16 cellular contexts compared by ENCODE assay signal in genomic region chr2:98571121-98571701, GRCh38. TPM values are rescaled to one million over a fixed set of nuclear protein-coding genes. Genes with fewer than 3 reads are reported as not detected.
DNase-seq lines count a peak whose midpoint lies in the region; ATAC-seq and TF ChIP-seq lines count a peak whose summit lies in the region.
"Had no signal": no experiment of that assay in that cellular context is flagged by ENCODE, and none has a peak within 500 bp of the region (broad histone marks: within the 10 kb centered on the region; RNA-seq: fewer than 3 reads in every experiment).

No MANE protein-coding gene starts in this region.

- no peak for ATAC-seq in activated T-cell treated with anti-CD3 and anti-CD28 coated beads, Interleukin-2, amount 50 U/mL, for 4 hours
- ATAC-seq in natural killer cell treated with Interleukin-12 subunit alpha and Interleukin-12 subunit beta and Interleukin-15 and Interleukin-18, amount 100 ng/mL, for 72 hours: peak in 1 of 2 donors; percentile 3
- no peak for ATAC-seq in natural killer cell
- peak; percentile 41 for ATAC-seq in left colon
- ATAC-seq in stimulated activated effector memory CD8-positive, alpha-beta T cell treated with anti-CD3 and anti-CD28 coated beads, Interleukin-12 subunit alpha, Interleukin-12 subunit beta, amount 100 ng/mL, for 72 hours: no peak
- ATAC-seq in left lobe of liver: no peak

- no peak overlapping the region for H3K4me3 Mint-ChIP-seq in activated T-cell treated with anti-CD3 and anti-CD28 coated beads, Interleukin-2, amount 50 U/mL, for 24 hours
- H3K4me3 Mint-ChIP-seq in activated T-cell treated with anti-CD3 and anti-CD28 coated beads, Interleukin-2, amount 50 U/mL, for 4 hours: no peak overlapping the region
- no peak overlapping the region for H3K4me3 Mint-ChIP-seq in natural killer cell treated with Interleukin-12 subunit alpha and Interleukin-12 subunit beta and Interleukin-15 and Interleukin-18, amount 100 ng/mL, for 72 hours
- H3K4me3 Mint-ChIP-seq in natural killer cell: no peak overlapping the region
- H3K4me3 Mint-ChIP-seq in stimulated activated effector memory CD8-positive, alpha-beta T cell treated with anti-CD3 and anti-CD28 coated beads, Interleukin-12 subunit alpha, Interleukin-12 subunit beta, amount 100 ng/mL, for 72 hours: no peak overlapping the region
- H3K4me3 Mint-ChIP-seq: CD14-positive monocyte had no signal

- no peaks in the 10 kb centered on the region for H3K4me1 Mint-ChIP-seq in activated T-cell treated with anti-CD3 and anti-CD28 coated beads, Interleukin-2, amount 50 U/mL, for 24 hours (ENCODE audit: low read depth)
- no peaks in the 10 kb centered on the region for H3K4me1 Mint-ChIP-seq in activated T-cell treated with anti-CD3 and anti-CD28 coated beads, Interleukin-2, amount 50 U/mL, for 4 hours (ENCODE audit: low read depth)
- peaks cover 14 to 16% of the 10 kb centered on the region in 2 donors for H3K4me1 Mint-ChIP-seq in natural killer cell treated with Interleukin-12 subunit alpha and Interleukin-12 subunit beta and Interleukin-15 and Interleukin-18, amount 100 ng/mL, for 72 hours (ENCODE audit: low read depth in 2 of 2)
- peaks cover 12 to 23% of the 10 kb centered on the region in 2 donors for H3K4me1 Mint-ChIP-seq in natural killer cell
- H3K4me1 Mint-ChIP-seq in stimulated activated effector memory CD8-positive, alpha-beta T cell treated with anti-CD3 and anti-CD28 coated beads, Interleukin-12 subunit alpha, Interleukin-12 subunit beta, amount 100 ng/mL, for 72 hours: peaks cover 25% of the 10 kb centered on the region
- H3K4me1 Mint-ChIP-seq: CD14-positive monocyte had no signal

- no peaks in the 10 kb centered on the region for H3K27me3 Mint-ChIP-seq in activated T-cell treated with anti-CD3 and anti-CD28 coated beads, Interleukin-2, amount 50 U/mL, for 24 hours
- H3K27me3 Mint-ChIP-seq in activated T-cell treated with anti-CD3 and anti-CD28 coated beads, Interleukin-2, amount 50 U/mL, for 4 hours (ENCODE audit: low read depth): no peaks in the 10 kb centered on the region
- no peaks in the 10 kb centered on the region for H3K27me3 Mint-ChIP-seq in natural killer cell treated with Interleukin-12 subunit alpha and Interleukin-12 subunit beta and Interleukin-15 and Interleukin-18, amount 100 ng/mL, for 72 hours
- H3K27me3 Mint-ChIP-seq in natural killer cell (ENCODE audit: low read depth in 2 of 2): no peaks in the 10 kb centered on the region
- H3K27me3 Mint-ChIP-seq: CD4-positive, alpha-beta memory T cell had no signal

- peaks cover 90% of the 10 kb centered on the region for H3K36me3 Mint-ChIP-seq in activated T-cell treated with anti-CD3 and anti-CD28 coated beads, Interleukin-2, amount 50 U/mL, for 24 hours (ENCODE audit: low read depth)
- peaks cover 40% of the 10 kb centered on the region for H3K36me3 Mint-ChIP-seq in activated T-cell treated with anti-CD3 and anti-CD28 coated beads, Interleukin-2, amount 50 U/mL, for 4 hours (ENCODE audit: insufficient read depth)
- peaks cover 7% of the 10 kb centered on the region for H3K36me3 Mint-ChIP-seq in natural killer cell treated with Interleukin-12 subunit alpha and Interleukin-12 subunit beta and Interleukin-15 and Interleukin-18, amount 100 ng/mL, for 72 hours
- peaks cover 18% of the 10 kb centered on the region for H3K36me3 Mint-ChIP-seq in natural killer cell
- peaks cover 83% of the 10 kb centered on the region for H3K36me3 Mint-ChIP-seq in stimulated activated effector memory CD8-positive, alpha-beta T cell treated with anti-CD3 and anti-CD28 coated beads, Interleukin-12 subunit alpha, Interleukin-12 subunit beta, amount 100 ng/mL, for 72 hours

- no peak for TF ChIP-seq CTCF in natural killer cell (IDR thresholded peaks at IDR 0.05)

- H3K9me3 Mint-ChIP-seq in activated T-cell treated with anti-CD3 and anti-CD28 coated beads, Interleukin-2, amount 50 U/mL, for 24 hours: no peaks in the 10 kb centered on the region
- H3K9me3 Mint-ChIP-seq in activated T-cell treated with anti-CD3 and anti-CD28 coated beads, Interleukin-2, amount 50 U/mL, for 4 hours: no peaks in the 10 kb centered on the region
- no peaks in the 10 kb centered on the region for H3K9me3 Mint-ChIP-seq in natural killer cell treated with Interleukin-12 subunit alpha and Interleukin-12 subunit beta and Interleukin-15 and Interleukin-18, amount 100 ng/mL, for 72 hours
- no peaks in the 10 kb centered on the region for H3K9me3 Mint-ChIP-seq in natural killer cell
- H3K9me3 Mint-ChIP-seq in stimulated activated effector memory CD8-positive, alpha-beta T cell treated with anti-CD3 and anti-CD28 coated beads, Interleukin-12 subunit alpha, Interleukin-12 subunit beta, amount 100 ng/mL, for 72 hours: no peaks in the 10 kb centered on the region
- H3K9me3 Mint-ChIP-seq: CD14-positive monocyte had no signal

- no peak for DNase-seq in activated T-cell treated with anti-CD3 and anti-CD28 coated beads, Interleukin-2, amount 50 U/mL, for 24 hours
- DNase-seq in activated T-cell treated with anti-CD3 and anti-CD28 coated beads, Interleukin-2, amount 50 U/mL, for 4 hours: no peak
- DNase-seq in natural killer cell treated with Interleukin-12 subunit alpha and Interleukin-12 subunit beta and Interleukin-15 and Interleukin-18, amount 100 ng/mL, for 72 hours (ENCODE audit: low spot score): peak; percentile 57
- DNase-seq in natural killer cell (no peak), left colon (no peak), NCI-H510A treated with DMSO at 0.1 percent for 48 hours (lab: John Stamatoyannopoulos, UW) (no peak), left lobe of liver (ENCODE audit: low spot score) (no peak)
- no peak for DNase-seq in stimulated activated effector memory CD8-positive, alpha-beta T cell treated with anti-CD3 and anti-CD28 coated beads, Interleukin-12 subunit alpha, Interleukin-12 subunit beta, amount 100 ng/mL, for 72 hours (ENCODE audit: low spot score in 2 of 2)
- DNase-seq: 8988T; CD4-positive, alpha-beta memory T cell; DMS153; DMS79; GDM1; GM23248; HCEC 1CT had no signal

- H3K27ac Mint-ChIP-seq in activated T-cell treated with anti-CD3 and anti-CD28 coated beads, Interleukin-2, amount 50 U/mL, for 24 hours: peak overlapping the region; percentile 37
- no peak overlapping the region for H3K27ac Mint-ChIP-seq in natural killer cell treated with Interleukin-12 subunit alpha and Interleukin-12 subunit beta and Interleukin-15 and Interleukin-18, amount 100 ng/mL, for 72 hours
- peak overlapping the region in 1 of 2 donors; percentile 84 for H3K27ac Mint-ChIP-seq in natural killer cell
- peak overlapping the region; percentile 88 for H3K27ac Mint-ChIP-seq in stimulated activated effector memory CD8-positive, alpha-beta T cell treated with anti-CD3 and anti-CD28 coated beads, Interleukin-12 subunit alpha, Interleukin-12 subunit beta, amount 100 ng/mL, for 72 hours

- intact Hi-C loops in natural killer cell (cut with micrococcal nuclease): no loop called here
- intact Hi-C loops in left colon (cut with DNase I, micrococcal nuclease): no loop called here

RNA-seq across cellular contexts. Expression of gene COA5, which starts 37.1 kb away (rescaled TPM):
- 10 to 100 TPM; 14.5 to 17.6 (median 15.9) TPM for total RNA-seq in activated T-cell treated with anti-CD3 and anti-CD28 coated beads, Interleukin-2, amount 50 U/mL, for 4 hours
- 10 to 100 TPM; 16.6 to 21.4 TPM for total RNA-seq in natural killer cell treated with Interleukin-12 subunit alpha and Interleukin-12 subunit beta and Interleukin-15 and Interleukin-18, amount 100 ng/mL, for 72 hours
- total RNA-seq in natural killer cell: 10 to 100 TPM; 27.4 to 39.6 (median 36.1) TPM
- 10 to 100 TPM; 20.3 to 23.6 TPM for total RNA-seq in left colon
- total RNA-seq in left lobe of liver: 21.2 TPM

RNA-seq across cellular contexts. Expression of gene UNC50, which starts 37.2 kb away (rescaled TPM):
- 10 to 100 TPM; 30.2 to 39.1 (median 35.9) TPM for total RNA-seq in activated T-cell treated with anti-CD3 and anti-CD28 coated beads, Interleukin-2, amount 50 U/mL, for 4 hours
- total RNA-seq in natural killer cell treated with Interleukin-12 subunit alpha and Interleukin-12 subunit beta and Interleukin-15 and Interleukin-18, amount 100 ng/mL, for 72 hours: 10 to 100 TPM; 29.6 to 31.8 TPM
- total RNA-seq in natural killer cell (10 to 100 TPM; 30.8 to 40.5 (median 32.1) TPM), left colon (10 to 100 TPM; 33.0 to 36.5 TPM), left lobe of liver (18.3 TPM)

Comparison
In these comparisons a context has a peak if more than half of its experiments do, and no peak if none do; other contexts are left out.
1. H3K27ac Mint-ChIP-seq: peak in activated T-cell treated with anti-CD3 and anti-CD28 coated beads, Interleukin-2, amount 50 U/mL, for 24 hours (single experiment) and stimulated activated effector memory CD8-positive, alpha-beta T cell treated with anti-CD3 and anti-CD28 coated beads, Interleukin-12 subunit alpha, Interleukin-12 subunit beta, amount 100 ng/mL, for 72 hours (single experiment); none in natural killer cell treated with Interleukin-12 subunit alpha and Interleukin-12 subunit beta and Interleukin-15 and Interleukin-18, amount 100 ng/mL, for 72 hours (0 of 2).